In the genomic region with DNA sequence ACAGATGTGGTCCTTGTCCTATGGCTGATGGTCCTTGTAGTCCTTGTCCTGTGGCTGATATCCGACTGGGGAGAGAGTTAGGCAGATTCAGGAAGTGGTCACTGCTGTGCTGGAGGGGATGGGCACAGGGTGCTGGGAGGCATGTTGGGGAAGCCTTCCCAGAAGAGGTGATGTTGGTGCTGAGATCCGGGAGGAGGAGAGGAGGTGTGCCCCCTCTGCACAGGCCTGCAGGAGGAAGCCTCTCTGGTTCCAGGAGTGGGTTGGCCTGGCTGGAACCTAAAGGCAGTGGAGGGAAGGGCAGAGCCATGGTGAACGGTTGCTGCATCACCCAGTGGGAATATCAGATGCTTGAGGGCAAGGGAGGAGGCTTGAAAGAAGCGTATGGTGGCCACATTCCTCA, we compare ENCODE assay signal across 20 cellular contexts. TPM values are rescaled to one million over a fixed set of nuclear protein-coding genes. Genes with fewer than 3 reads are reported as not detected.
A peak's percentile ranks its signal among the peaks of the same experiment; 100 is the strongest.
DNase-seq lines count a peak whose midpoint lies in the region; ATAC-seq and TF ChIP-seq lines count a peak whose summit lies in the region.
"Had no signal": no experiment of that assay in that cellular context is flagged by ENCODE, and none has a peak within 500 bp of the region (broad histone marks: within the 10 kb centered on the region; RNA-seq: fewer than 3 reads in every experiment).

No MANE protein-coding gene starts in this region.

- no peak overlapping the region for H3K4me2 ChIP-seq in trophoblast cell (ENCODE audit: low read length)

- no peak overlapping the region for H2BK5ac ChIP-seq in trophoblast cell (ENCODE audit: low read depth, low read length, poor library complexity)

- H3K36me3 Mint-ChIP-seq in activated naive CD4-positive, alpha-beta T cell treated with anti-CD3 and anti-CD28 coated beads, Interleukin-2, amount 10 ng/mL, durations not matched to agents 7 days and 5 days = peaks cover 21% of the 10 kb centered on the region
- H3K36me3 Mint-ChIP-seq in activated T-helper 17 cell treated with anti-CD3 and anti-CD28 coated beads, Interleukin-2, amount 50 U/mL, for 72 hours (ENCODE audit: low read depth) = no peaks in the 10 kb centered on the region
- peaks cover 22% of the 10 kb centered on the region for H3K36me3 Mint-ChIP-seq in nephron progenitor cell (ENCODE audit: low read depth)
- no peaks in the 10 kb centered on the region for H3K36me3 Mint-ChIP-seq in stimulated activated effector memory CD8-positive, alpha-beta T cell treated with anti-CD3 and anti-CD28 coated beads, Interleukin-12 subunit alpha, Interleukin-12 subunit beta, amount 100 ng/mL, for 72 hours

- H2BK120ac ChIP-seq in trophoblast cell (ENCODE audit: insufficient read depth, low read length, poor library complexity) = no peak overlapping the region

- H4K91ac ChIP-seq in trophoblast cell (ENCODE audit: low read depth, low read length) = no peak overlapping the region

- H3K9me3 ChIP-seq in trophoblast cell (ENCODE audit: insufficient read depth, low read depth, low read length) = peaks cover 5% of the 10 kb centered on the region
- H3K9me3 ChIP-seq: HAP-1 had no signal

- no peaks in the 10 kb centered on the region for H3K79me2 ChIP-seq in trophoblast cell (ENCODE audit: control insufficient read depth, insufficient read depth, low read length, poor library complexity)

- H3K27ac ChIP-seq in trophoblast cell (ENCODE audit: low read depth, low read length) = no peak overlapping the region

- no peaks in the 10 kb centered on the region for H3K79me1 ChIP-seq in trophoblast cell (ENCODE audit: low read length)

- H4K12ac ChIP-seq in trophoblast cell (ENCODE audit: low read depth, low read length) = no peak overlapping the region

- H2AK5ac ChIP-seq in trophoblast cell (ENCODE audit: low read length) = no peak overlapping the region

- H3K9me3 Mint-ChIP-seq in activated naive CD4-positive, alpha-beta T cell treated with anti-CD3 and anti-CD28 coated beads, Interleukin-2, amount 10 ng/mL, durations not matched to agents 7 days and 5 days = peaks cover 30% of the 10 kb centered on the region
- H3K9me3 Mint-ChIP-seq in activated T-helper 17 cell treated with anti-CD3 and anti-CD28 coated beads, Interleukin-2, amount 50 U/mL, for 72 hours = no peaks in the 10 kb centered on the region
- H3K9me3 Mint-ChIP-seq in nephron progenitor cell = peaks cover 51% of the 10 kb centered on the region
- H3K9me3 Mint-ChIP-seq in stimulated activated effector memory CD8-positive, alpha-beta T cell treated with anti-CD3 and anti-CD28 coated beads, Interleukin-12 subunit alpha, Interleukin-12 subunit beta, amount 100 ng/mL, for 72 hours = peaks cover 2% of the 10 kb centered on the region
- H3K9me3 Mint-ChIP-seq: IgD-negative memory B cell had no signal

- CTCF ChIA-PET in activated naive CD4-positive, alpha-beta T cell treated with anti-CD3 and anti-CD28 coated beads, Interleukin-2, amount 10 ng/mL, durations not matched to agents 7 days and 5 days (lab: Charles Lee) = no interaction called here

- H3K4ac ChIP-seq in trophoblast cell (ENCODE audit: low read depth, low read length) = no peak overlapping the region

- H3K9ac ChIP-seq in trophoblast cell (ENCODE audit: low read length) = no peak overlapping the region

- H3K27me3 Mint-ChIP-seq in activated naive CD4-positive, alpha-beta T cell treated with anti-CD3 and anti-CD28 coated beads, Interleukin-2, amount 10 ng/mL, durations not matched to agents 7 days and 5 days = no peaks in the 10 kb centered on the region
- H3K27me3 Mint-ChIP-seq in activated T-helper 17 cell treated with anti-CD3 and anti-CD28 coated beads, Interleukin-2, amount 50 U/mL, for 72 hours = no peaks in the 10 kb centered on the region
- no peaks in the 10 kb centered on the region for H3K27me3 Mint-ChIP-seq in nephron progenitor cell (ENCODE audit: low read depth, poor library complexity)
- H3K27me3 Mint-ChIP-seq: CD4-positive, alpha-beta T cell; IgD-negative memory B cell had no signal

- H3K4me3 ChIP-seq in trophoblast cell (ENCODE audit: low read depth, low read length) = no peak overlapping the region
- H3K4me3 ChIP-seq: HAP-1 had no signal

- H3K4me1 ChIP-seq in trophoblast cell (ENCODE audit: control insufficient read depth in 1 of 2, insufficient read depth in 2 of 2, low read length in 2 of 2) = no peaks in the 10 kb centered on the region
- H3K4me1 ChIP-seq: HAP-1 had no signal

- no peaks in the 10 kb centered on the region for H3K36me3 ChIP-seq in trophoblast cell (ENCODE audit: control insufficient read depth in 1 of 2, insufficient read depth in 2 of 2, low read length in 2 of 2)
- H3K36me3 ChIP-seq: HAP-1 had no signal

- H3K14ac ChIP-seq in trophoblast cell (ENCODE audit: low read length) = no peak overlapping the region

- H3K4me3 Mint-ChIP-seq in activated naive CD4-positive, alpha-beta T cell treated with anti-CD3 and anti-CD28 coated beads, Interleukin-2, amount 10 ng/mL, durations not matched to agents 7 days and 5 days = no peak overlapping the region
- H3K4me3 Mint-ChIP-seq in activated T-helper 17 cell treated with anti-CD3 and anti-CD28 coated beads, Interleukin-2, amount 50 U/mL, for 72 hours = no peak overlapping the region
- no peak overlapping the region for H3K4me3 Mint-ChIP-seq in nephron progenitor cell
- no peak overlapping the region for H3K4me3 Mint-ChIP-seq in stimulated activated effector memory CD8-positive, alpha-beta T cell treated with anti-CD3 and anti-CD28 coated beads, Interleukin-12 subunit alpha, Interleukin-12 subunit beta, amount 100 ng/mL, for 72 hours
- H3K4me3 Mint-ChIP-seq: CD4-positive, alpha-beta T cell had no signal

- no peaks in the 10 kb centered on the region for H3K27me3 ChIP-seq in trophoblast cell (ENCODE audit: insufficient read depth, low read length)

- WGBS in trophoblast cell (ENCODE audit: extremely low coverage, insufficient coverage, insufficient read length) = no CpG with 5 or more reads among the region's 4 CpGs

- no peak overlapping the region for H3K18ac ChIP-seq in trophoblast cell (ENCODE audit: low read length)

- ATAC-seq in activated T-helper 17 cell treated with anti-CD3 and anti-CD28 coated beads, Interleukin-2, amount 50 U/mL, for 72 hours (replicated peaks) = no peak
- no peak for ATAC-seq in stimulated activated effector memory CD8-positive, alpha-beta T cell treated with anti-CD3 and anti-CD28 coated beads, Interleukin-12 subunit alpha, Interleukin-12 subunit beta, amount 100 ng/mL, for 72 hours

- H3K23ac ChIP-seq in trophoblast cell (ENCODE audit: low read length) = no peak overlapping the region

- H2AFZ ChIP-seq in trophoblast cell (ENCODE audit: insufficient read depth, low read length, poor library complexity) = no peak overlapping the region

- H4K8ac ChIP-seq in trophoblast cell (ENCODE audit: low read depth, low read length) = no peak overlapping the region

- no peak overlapping the region for H2BK12ac ChIP-seq in trophoblast cell (ENCODE audit: low read length)

- H3K4me1 Mint-ChIP-seq in activated naive CD4-positive, alpha-beta T cell treated with anti-CD3 and anti-CD28 coated beads, Interleukin-2, amount 10 ng/mL, durations not matched to agents 7 days and 5 days = no peaks in the 10 kb centered on the region
- peaks cover 35% of the 10 kb centered on the region for H3K4me1 Mint-ChIP-seq in activated T-helper 17 cell treated with anti-CD3 and anti-CD28 coated beads, Interleukin-2, amount 50 U/mL, for 72 hours
- H3K4me1 Mint-ChIP-seq in nephron progenitor cell = no peaks in the 10 kb centered on the region
- H3K4me1 Mint-ChIP-seq in stimulated activated effector memory CD8-positive, alpha-beta T cell treated with anti-CD3 and anti-CD28 coated beads, Interleukin-12 subunit alpha, Interleukin-12 subunit beta, amount 100 ng/mL, for 72 hours = peaks cover 49% of the 10 kb centered on the region

- peak overlapping the region; percentile 2 for H3K27ac Mint-ChIP-seq in activated naive CD4-positive, alpha-beta T cell treated with anti-CD3 and anti-CD28 coated beads, Interleukin-2, amount 10 ng/mL, durations not matched to agents 7 days and 5 days
- peak overlapping the region; percentile 10 for H3K27ac Mint-ChIP-seq in activated T-helper 17 cell treated with anti-CD3 and anti-CD28 coated beads, Interleukin-2, amount 50 U/mL, for 72 hours
- peak overlapping the region; percentile 25 for H3K27ac Mint-ChIP-seq in nephron progenitor cell
- H3K27ac Mint-ChIP-seq in stimulated activated effector memory CD8-positive, alpha-beta T cell treated with anti-CD3 and anti-CD28 coated beads, Interleukin-12 subunit alpha, Interleukin-12 subunit beta, amount 100 ng/mL, for 72 hours = peak overlapping the region; percentile 74
- H3K27ac Mint-ChIP-seq: CD4-positive, alpha-beta T cell; IgD-negative memory B cell had no signal

- TF ChIP-seq CTCF in nephron progenitor cell (IDR thresholded peaks at IDR 0.05) = no peak

- DNase-seq in activated naive CD4-positive, alpha-beta T cell treated with anti-CD3 and anti-CD28 coated beads, Interleukin-2, amount 10 ng/mL, durations not matched to agents 7 days and 5 days = no peak
- DNase-seq in activated naive CD4-positive, alpha-beta T cell treated with Interleukin-2 at 50 U/mL for 16 hours = no peak
- no peak for DNase-seq in nephron progenitor cell
- DNase-seq in stimulated activated effector memory CD8-positive, alpha-beta T cell treated with anti-CD3 and anti-CD28 coated beads, Interleukin-12 subunit alpha, Interleukin-12 subunit beta, amount 100 ng/mL, for 72 hours (ENCODE audit: low spot score in 2 of 2) = no peak
- DNase-seq in trophoblast cell = no peak
- no peak for DNase-seq in retina
- DNase-seq in RPMI8226 = no peak
- DNase-seq: Calu3; CD4-positive, alpha-beta T cell; GF-D8; Kasumi-1; MM.1S; NCI-H1092; NCI-H1436 treated with DMSO at 0.1 percent for 48 hours; NCI-H2029 treated with DMSO at 0.1 percent for 48 hours; NCI-H2171; NCI-H526 had no signal

RNA-seq across cellular contexts. Expression of gene COQ8A, which starts 14.7 kb away (rescaled TPM):
- total RNA-seq in activated T-helper 17 cell treated with anti-CD3 and anti-CD28 coated beads, Interleukin-2, amount 50 U/mL, for 72 hours = 10 to 100 TPM; 28.8 to 43.1 TPM
- 4.5 TPM in 2 replicates for polyA plus RNA-seq in trophoblast cell (2013)

Comparison
In these comparisons a context has a peak if more than half of its experiments do, and no peak if none do; other contexts are left out.
1. H3K27ac Mint-ChIP-seq: peak in every context shown above with its lines; median percentile 74 in stimulated activated effector memory CD8-positive, alpha-beta T cell treated with anti-CD3 and anti-CD28 coated beads, Interleukin-12 subunit alpha, Interleukin-12 subunit beta, amount 100 ng/mL, for 72 hours; 25 in nephron progenitor cell; 10 in activated T-helper 17 cell treated with anti-CD3 and anti-CD28 coated beads, Interleukin-2, amount 50 U/mL, for 72 hours; 2 in activated naive CD4-positive, alpha-beta T cell treated with anti-CD3 and anti-CD28 coated beads, Interleukin-2, amount 10 ng/mL, durations not matched to agents 7 days and 5 days.